8 cellular contexts compared by ENCODE assay signal in genomic region chr6:11770546-11771466, GRCh38. TPM values are rescaled to one million over a fixed set of nuclear protein-coding genes. Genes with fewer than 3 reads are reported as not detected.
DNase-seq lines count a peak whose midpoint lies in the region; TF ChIP-seq lines count a peak whose summit lies in the region.

No MANE protein-coding gene starts in this region.

- no peaks in the 10 kb centered on the region for H3K36me3 Mint-ChIP-seq in glutamatergic neuron (ENCODE audit: unreplicated experiment)
- H3K36me3 Mint-ChIP-seq in activated CD4-positive, alpha-beta memory T cell treated with anti-CD3 and anti-CD28 coated beads for 36 hours: no peaks in the 10 kb centered on the region

- CTCF ChIA-PET in activated CD4-positive, alpha-beta memory T cell treated with anti-CD3 and anti-CD28 coated beads for 36 hours (lab: Charles Lee): no interaction called here

- H3K27me3 Mint-ChIP-seq in glutamatergic neuron (ENCODE audit: unreplicated experiment): no peaks in the 10 kb centered on the region
- peaks cover 6% of the 10 kb centered on the region for H3K27me3 Mint-ChIP-seq in activated CD4-positive, alpha-beta memory T cell treated with anti-CD3 and anti-CD28 coated beads for 36 hours

- H3K27ac Mint-ChIP-seq in glutamatergic neuron (ENCODE audit: unreplicated experiment): peak overlapping the region; percentile 11
- no peak overlapping the region for H3K27ac Mint-ChIP-seq in activated CD4-positive, alpha-beta memory T cell treated with anti-CD3 and anti-CD28 coated beads for 36 hours

- POLR2A ChIA-PET in activated CD4-positive, alpha-beta memory T cell treated with anti-CD3 and anti-CD28 coated beads for 36 hours (lab: Charles Lee): interaction anchor here (1.3 kb wide), 1 partner anchor 59 kb away, joined by 4 read pairs; no protein-coding TSS in a partner anchor

- H3K9me3 Mint-ChIP-seq in glutamatergic neuron (ENCODE audit: unreplicated experiment): no peaks in the 10 kb centered on the region
- H3K9me3 Mint-ChIP-seq in activated CD4-positive, alpha-beta memory T cell treated with anti-CD3 and anti-CD28 coated beads for 36 hours: no peaks in the 10 kb centered on the region

- intact Hi-C loops in activated CD4-positive, alpha-beta memory T cell treated with anti-CD3 and anti-CD28 coated beads for 36 hours (cut with micrococcal nuclease): no loop called here

- peaks cover 11% of the 10 kb centered on the region for H3K4me1 Mint-ChIP-seq in glutamatergic neuron (ENCODE audit: low read depth, unreplicated experiment)
- H3K4me1 Mint-ChIP-seq in activated CD4-positive, alpha-beta memory T cell treated with anti-CD3 and anti-CD28 coated beads for 36 hours (ENCODE audit: low read depth): peaks cover 33% of the 10 kb centered on the region

- no peak for TF ChIP-seq CTCF in glutamatergic neuron (IDR thresholded peaks at IDR 0.05; ENCODE audit: partially characterized antibody, unreplicated experiment)

- DNase-seq in GOT3 (lab: John Stamatoyannopoulos, UW) (peak; percentile 89), SKM-1 treated with dmso at 0.1 percent for 144 hours (lab: John Stamatoyannopoulos, UW; ENCODE audit: unreplicated experiment) (peak; percentile 77), glutamatergic neuron (peak; percentile 66), pons (ENCODE audit: low spot score) (peak; percentile 59), NCI-H128 (lab: John Stamatoyannopoulos, UW; ENCODE audit: unreplicated experiment) (no peak), HuH-7.5 (ENCODE audit: low spot score) (no peak), COLO668 (lab: John Stamatoyannopoulos, UW; ENCODE audit: unreplicated experiment) (no peak)
- no peak for DNase-seq in activated CD4-positive, alpha-beta memory T cell treated with anti-CD3 and anti-CD28 coated beads for 36 hours

- H3K4me3 Mint-ChIP-seq in glutamatergic neuron (ENCODE audit: unreplicated experiment): no peak overlapping the region
- no peak overlapping the region for H3K4me3 Mint-ChIP-seq in activated CD4-positive, alpha-beta memory T cell treated with anti-CD3 and anti-CD28 coated beads for 36 hours

RNA-seq across cellular contexts. Expression of gene ADTRP, which starts 7.8 kb away (rescaled TPM):
- not detected for total RNA-seq in glutamatergic neuron (ENCODE audit: unreplicated experiment)
- total RNA-seq in activated CD4-positive, alpha-beta memory T cell treated with anti-CD3 and anti-CD28 coated beads for 36 hours: 10 to 100 TPM; 24.1 to 26.1 TPM

Comparison
In these comparisons a context has a peak if more than half of its experiments do, and no peak if none do; other contexts are left out.
1. DNase-seq: peak in GOT3 (single experiment), SKM-1 treated with dmso at 0.1 percent for 144 hours (single experiment), glutamatergic neuron (single experiment) and pons (single experiment); none in activated CD4-positive, alpha-beta memory T cell treated with anti-CD3 and anti-CD28 coated beads for 36 hours (single experiment), NCI-H128 (single experiment), HuH-7.5 (single experiment) and COLO668 (single experiment).
2. RNA of gene ADTRP, which starts 7.8 kb away (total RNA-seq): 24.1 to 26.1 TPM in activated CD4-positive, alpha-beta memory T cell treated with anti-CD3 and anti-CD28 coated beads for 36 hours; not detected in glutamatergic neuron (single experiment); every median in the first group is over 10 times any median in the second.